ENCODE assay signal across 13 cellular contexts in genomic region chr4:38129452-38129830, GRCh38.
DNase-seq lines count a peak whose midpoint lies in the region; ATAC-seq lines count a peak whose summit lies in the region.
"Had no signal": no experiment of that assay in that cellular context is flagged by ENCODE, and none has a peak within 500 bp of the region (broad histone marks: within the 10 kb centered on the region; RNA-seq: fewer than 3 reads in every experiment).

No MANE protein-coding gene starts in this region.

- peaks cover 63% of the 10 kb centered on the region for H3K4me1 Mint-ChIP-seq in activated CD8-positive, alpha-beta T cell treated with anti-CD3 and anti-CD28 coated beads, Interleukin-2, amount 10 ng/mL, durations not matched to agents 7 days and 5 days (ENCODE audit: low read depth)

- no peak overlapping the region for H3K9ac ChIP-seq in iPS-15b (ENCODE audit: low read depth, low read length)
- H3K9ac ChIP-seq in skeletal muscle satellite cell (ENCODE audit: low read depth, low read length): peak overlapping the region; percentile 27

- H3K4me1 ChIP-seq in iPS-15b (ENCODE audit: control insufficient read depth, insufficient read depth, low read length) (peaks cover 30% of the 10 kb centered on the region), skeletal muscle satellite cell (ENCODE audit: control insufficient read depth, insufficient read depth, low read length) (peaks cover 38% of the 10 kb centered on the region)

- ATAC-seq in activated CD8-positive, alpha-beta T cell treated with anti-CD3 and anti-CD28 coated beads, Interleukin-2, amount 10 ng/mL, durations not matched to agents 7 days and 5 days: no peak
- ATAC-seq in esophagus mucosa (no peak), HG03135 (IDR thresholded peaks at IDR 0.05; ENCODE audit: unreplicated experiment) (no peak), HG03159 (IDR thresholded peaks at IDR 0.05; ENCODE audit: unreplicated experiment) (no peak)

- no peak overlapping the region for H3K4me3 Mint-ChIP-seq in activated CD8-positive, alpha-beta T cell treated with anti-CD3 and anti-CD28 coated beads, Interleukin-2, amount 10 ng/mL, durations not matched to agents 7 days and 5 days

- no peaks in the 10 kb centered on the region for H3K27me3 Mint-ChIP-seq in activated CD8-positive, alpha-beta T cell treated with anti-CD3 and anti-CD28 coated beads, Interleukin-2, amount 10 ng/mL, durations not matched to agents 7 days and 5 days (ENCODE audit: low read depth)
- H3K27me3 Mint-ChIP-seq: naive B cell had no signal

- H3K4me3 ChIP-seq in iPS-15b (ENCODE audit: low read depth, low read length) (peak overlapping the region; percentile 16), skeletal muscle satellite cell (ENCODE audit: low read length) (no peak overlapping the region)
- H3K4me3 ChIP-seq: MG63 had no signal

- H3K27me3 ChIP-seq in iPS-15b (ENCODE audit: control insufficient read depth, insufficient read depth, low read length): peaks cover 35% of the 10 kb centered on the region
- H3K27me3 ChIP-seq in skeletal muscle satellite cell (ENCODE audit: control insufficient read depth, insufficient read depth, low read length): no peaks in the 10 kb centered on the region
- H3K27me3 ChIP-seq: MG63 had no signal

- H3K27ac Mint-ChIP-seq in activated CD8-positive, alpha-beta T cell treated with anti-CD3 and anti-CD28 coated beads, Interleukin-2, amount 10 ng/mL, durations not matched to agents 7 days and 5 days: peak overlapping the region; percentile 80
- H3K27ac Mint-ChIP-seq: WTC11 had no signal

- POLR2A ChIA-PET in activated CD8-positive, alpha-beta T cell treated with anti-CD3 and anti-CD28 coated beads, Interleukin-2, amount 10 ng/mL, durations not matched to agents 7 days and 5 days (lab: Charles Lee): interaction anchor here (1.0 kb wide), 1 partner anchor 37 kb away, joined by 3 read pairs; no protein-coding TSS in a partner anchor

- H3K9me3 ChIP-seq in iPS-15b (ENCODE audit: control insufficient read depth, insufficient read depth, low read length): no peaks in the 10 kb centered on the region
- no peaks in the 10 kb centered on the region for H3K9me3 ChIP-seq in skeletal muscle satellite cell (replicated peaks; ENCODE audit: low read length)
- H3K9me3 ChIP-seq: MG63 had no signal

- H3K36me3 ChIP-seq in iPS-15b (ENCODE audit: control insufficient read depth, insufficient read depth, low read length) (peaks cover 3% of the 10 kb centered on the region), skeletal muscle satellite cell (ENCODE audit: insufficient read depth, low read length) (peaks cover 30% of the 10 kb centered on the region)
- H3K36me3 ChIP-seq: MG63 had no signal

- no peak overlapping the region for H3K4me2 ChIP-seq in skeletal muscle satellite cell (ENCODE audit: low read length)

- H3K9me3 Mint-ChIP-seq in activated CD8-positive, alpha-beta T cell treated with anti-CD3 and anti-CD28 coated beads, Interleukin-2, amount 10 ng/mL, durations not matched to agents 7 days and 5 days (ENCODE audit: insufficient read depth): no peaks in the 10 kb centered on the region
- H3K9me3 Mint-ChIP-seq: naive B cell, WTC11 had no signal

- H3K36me3 Mint-ChIP-seq in activated CD8-positive, alpha-beta T cell treated with anti-CD3 and anti-CD28 coated beads, Interleukin-2, amount 10 ng/mL, durations not matched to agents 7 days and 5 days (ENCODE audit: low read depth): peaks cover 76% of the 10 kb centered on the region

- CTCF ChIA-PET in activated CD8-positive, alpha-beta T cell treated with anti-CD3 and anti-CD28 coated beads, Interleukin-2, amount 10 ng/mL, durations not matched to agents 7 days and 5 days (lab: Charles Lee): interaction anchor here (1.0 to 1.6 kb wide), 3 partner anchors 17 to 57 kb away, joined by 3 to 4 read pairs (median 4); no protein-coding TSS in a partner anchor

- DNase-seq in NCI-H748 treated with DMSO at 0.1 percent for 48 hours (lab: John Stamatoyannopoulos, UW): peak; percentile 62
- no peak for DNase-seq in NCI-H748 (lab: John Stamatoyannopoulos, UW; ENCODE audit: unreplicated experiment)
- no peak for DNase-seq in activated CD8-positive, alpha-beta T cell treated with anti-CD3 and anti-CD28 coated beads, Interleukin-2, amount 10 ng/mL, durations not matched to agents 7 days and 5 days
- DNase-seq: DMS 273 treated with DMSO at 0.1 percent for 48 hours, NCI-H446 treated with DMSO at 0.1 percent for 48 hours had no signal
